ENCODE assay signal across 20 cellular contexts in the genomic region with DNA sequence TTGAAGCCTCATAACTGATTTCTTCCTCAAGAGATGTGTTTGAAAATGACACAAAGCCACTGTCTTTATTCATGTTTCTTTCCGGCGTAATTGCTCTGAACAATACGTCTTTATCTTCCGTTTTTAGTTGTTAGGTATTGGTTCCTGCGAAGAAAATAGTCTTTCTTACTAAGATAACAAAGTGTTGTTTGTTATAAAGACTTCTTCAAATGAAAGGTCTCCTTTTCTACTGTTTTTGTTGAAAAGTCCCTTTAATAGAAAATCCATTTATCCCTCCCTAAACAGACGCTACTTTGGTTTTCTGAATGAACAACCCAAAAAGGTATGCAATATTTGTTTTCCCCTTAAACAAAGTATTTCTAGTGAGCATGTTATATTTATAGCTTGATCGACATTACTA.
DNase-seq lines count a peak whose midpoint lies in the region; ATAC-seq and TF ChIP-seq lines count a peak whose summit lies in the region.
"Had no signal": no experiment of that assay in that cellular context is flagged by ENCODE, and none has a peak within 500 bp of the region (broad histone marks: within the 10 kb centered on the region; RNA-seq: fewer than 3 reads in every experiment).

No MANE protein-coding gene starts in this region.

- peaks cover 6% of the 10 kb centered on the region for H3K4me1 Mint-ChIP-seq in neural crest cell
- H3K4me1 Mint-ChIP-seq: B cell had no signal

- DNase-seq in SK-MEL-5 (ENCODE audit: low read depth, low spot score) (peak; percentile 97), neural crest cell (ENCODE audit: low read depth, low spot score) (no peak)
- DNase-seq: 8988T; ACHN; AML-193; CD4-positive, alpha-beta T cell; CD8-positive, alpha-beta T cell; COR-L47; DMS 273 treated with DMSO at 0.1 percent for 48 hours; DMS153; DMS53; DMS79; DND-41; EL; GDM1 had no signal

- H3K27ac Mint-ChIP-seq in neural crest cell (ENCODE audit: unreplicated experiment): peak overlapping the region; percentile 36
- H3K27ac Mint-ChIP-seq: B cell; CD4-positive, alpha-beta T cell; CD8-positive, alpha-beta T cell had no signal

- no peak for TF ChIP-seq POLR2A in GM18505 (IDR thresholded peaks at IDR 0.05; ENCODE audit: borderline replicate concordance, extremely low read depth, insufficient read depth, insufficient read length)

- no peaks in the 10 kb centered on the region for H3K27me3 Mint-ChIP-seq in neural crest cell (ENCODE audit: low read depth)
- H3K27me3 Mint-ChIP-seq: B cell; CD4-positive, alpha-beta T cell had no signal

- ATAC-seq in HG03135 (IDR thresholded peaks at IDR 0.05; ENCODE audit: unreplicated experiment) (no peak), HG03280 (IDR thresholded peaks at IDR 0.05; ENCODE audit: unreplicated experiment) (no peak), GM18505 (IDR thresholded peaks at IDR 0.05; ENCODE audit: unreplicated experiment) (no peak)
- ATAC-seq: CD8-positive, alpha-beta T cell; GM12878 had no signal

- in situ Hi-C loops in SK-MEL-5 (cut with HindIII; ENCODE audit: low pct_unique_long_range_greater_than_20kb, low sequenced_read_pairs): no loop called here

- TF ChIP-seq CTCF in neural crest cell (conservative IDR thresholded peaks at IDR 0.05): no peak

- H3K9me3 Mint-ChIP-seq in neural crest cell: peaks cover 9% of the 10 kb centered on the region

- H3K36me3 Mint-ChIP-seq in neural crest cell (ENCODE audit: low read depth): no peaks in the 10 kb centered on the region
- H3K36me3 Mint-ChIP-seq: CD8-positive, alpha-beta T cell had no signal

- peak overlapping the region; percentile 1 for H3K4me3 Mint-ChIP-seq in neural crest cell
- H3K4me3 Mint-ChIP-seq: B cell; CD4-positive, alpha-beta T cell; CD8-positive, alpha-beta T cell had no signal
